23 cellular contexts compared by ENCODE assay signal in genomic region chr2:99700482-99701398, GRCh38.
A peak's percentile ranks its signal among the peaks of the same experiment; 100 is the strongest.
DNase-seq lines count a peak whose midpoint lies in the region; ATAC-seq and TF ChIP-seq lines count a peak whose summit lies in the region.
"Had no signal": no experiment of that assay in that cellular context is flagged by ENCODE, and none has a peak within 500 bp of the region (broad histone marks: within the 10 kb centered on the region; RNA-seq: fewer than 3 reads in every experiment).

No MANE protein-coding gene starts in this region.

- TF ChIP-seq CTCF in CD14-positive monocyte (IDR thresholded peaks at IDR 0.05) (no peak), endodermal cell (conservative IDR thresholded peaks at IDR 0.05) (no peak)

- peak overlapping the region in 5 of 7 donors; percentile 64 to 70 (median 68) for H3K27ac Mint-ChIP-seq in CD14-positive monocyte
- peak overlapping the region; percentile 47 for H3K27ac Mint-ChIP-seq in T-helper 17 cell
- H3K27ac Mint-ChIP-seq in endodermal cell: no peak overlapping the region
- H3K27ac Mint-ChIP-seq: activated CD4-positive, alpha-beta T cell treated with anti-CD3 and anti-CD28 coated beads for 36 hours; activated CD8-positive, alpha-beta T cell treated with anti-CD3 and anti-CD28 coated beads, Interleukin-2, amount 10 ng/mL, durations not matched to agents 7 days and 5 days; activated naive CD8-positive, alpha-beta T cell treated with anti-CD3 and anti-CD28 coated beads, Interleukin-2, amount 10 ng/mL, durations not matched to agents 7 days and 5 days; dendritic cell treated with granulocyte-macrophage colony-stimulating factor and Interleukin-4, amounts not matched to agents 40 ng/mL and 50 ng/mL, for 4 days had no signal

- H2AFZ ChIP-seq in trophoblast cell (ENCODE audit: insufficient read depth, low read length, poor library complexity): no peak overlapping the region

- no peak overlapping the region for H4K12ac ChIP-seq in trophoblast cell (ENCODE audit: low read depth, low read length)

- H3K79me2 ChIP-seq in trophoblast cell (ENCODE audit: control insufficient read depth, insufficient read depth, low read length, poor library complexity): no peaks in the 10 kb centered on the region

- no peak overlapping the region for H2BK5ac ChIP-seq in trophoblast cell (ENCODE audit: low read depth, low read length, poor library complexity)

- H2BK120ac ChIP-seq in trophoblast cell (ENCODE audit: insufficient read depth, low read length, poor library complexity): no peak overlapping the region

- peak overlapping the region; percentile 16 for H3K14ac ChIP-seq in trophoblast cell (ENCODE audit: low read length)

- H3K9me3 Mint-ChIP-seq in CD14-positive monocyte (peaks cover 0 to 3% (median 0%) of the 10 kb centered on the region in 7 donors), endodermal cell (no peaks in the 10 kb centered on the region)
- H3K9me3 Mint-ChIP-seq: activated naive CD8-positive, alpha-beta T cell treated with anti-CD3 and anti-CD28 coated beads, Interleukin-2, amount 10 ng/mL, durations not matched to agents 7 days and 5 days; dendritic cell treated with granulocyte-macrophage colony-stimulating factor and Interleukin-4, amounts not matched to agents 40 ng/mL and 50 ng/mL, for 4 days had no signal

- no peak for ATAC-seq in T-helper 17 cell
- ATAC-seq: activated CD4-positive, alpha-beta T cell treated with anti-CD3 and anti-CD28 coated beads for 36 hours; activated CD8-positive, alpha-beta T cell treated with anti-CD3 and anti-CD28 coated beads, Interleukin-2, amount 10 ng/mL, durations not matched to agents 7 days and 5 days had no signal

- H3K9me3 ChIP-seq in T-helper 17 cell (ENCODE audit: control insufficient read depth, low read length, poor library complexity, severe bottlenecking): no peaks in the 10 kb centered on the region
- H3K9me3 ChIP-seq in trophoblast cell (ENCODE audit: insufficient read depth, low read depth, low read length): peaks cover 2% of the 10 kb centered on the region
- H3K9me3 ChIP-seq in endodermal cell (ENCODE audit: control insufficient read depth, low read length): no peaks in the 10 kb centered on the region
- H3K9me3 ChIP-seq: ascending aorta, stomach, tibial nerve had no signal

- peaks cover 3 to 8% of the 10 kb centered on the region in 2 experiments for H3K4me1 ChIP-seq in trophoblast cell (ENCODE audit: control insufficient read depth in 1 of 2, insufficient read depth in 2 of 2, low read length in 2 of 2)
- H3K4me1 ChIP-seq in endodermal cell (ENCODE audit: control insufficient read depth, insufficient read depth, low read length): no peaks in the 10 kb centered on the region
- H3K4me1 ChIP-seq: stomach had no signal

- no peak for DNase-seq in CD14-positive monocyte (ENCODE audit: low spot score)
- no peak for DNase-seq in T-helper 17 cell
- peak; percentile 13 for DNase-seq in globus pallidus (ENCODE audit: low spot score)
- DNase-seq in trophoblast cell: no peak
- no peak for DNase-seq in HK-2 (ENCODE audit: unreplicated experiment)
- no peak for DNase-seq in endodermal cell
- DNase-seq in DMS79 (lab: John Stamatoyannopoulos, UW): no peak
- DNase-seq: activated CD4-positive, alpha-beta T cell treated with anti-CD3 and anti-CD28 coated beads for 36 hours; activated CD8-positive, alpha-beta T cell treated with anti-CD3 and anti-CD28 coated beads, Interleukin-2, amount 10 ng/mL, durations not matched to agents 7 days and 5 days; activated naive CD8-positive, alpha-beta T cell treated with anti-CD3 and anti-CD28 coated beads, Interleukin-2, amount 10 ng/mL, durations not matched to agents 7 days and 5 days; C1 segment of cervical spinal cord; caudate nucleus; DMS79 treated with DMSO at 0.1 percent for 48 hours; Kasumi-1; kidney; RPMI8226; stimulated activated CD8-positive, alpha-beta memory T cell treated with anti-CD3 and anti-CD28 coated beads, Interleukin-4, amount 100 ng/mL, for 48 hours; stomach had no signal

- no peak overlapping the region for H3K4ac ChIP-seq in trophoblast cell (ENCODE audit: low read depth, low read length)

- no CpG with 5 or more reads among the region's 14 CpGs for WGBS in trophoblast cell (ENCODE audit: extremely low coverage, insufficient coverage, insufficient read length)
- WGBS in endodermal cell (ENCODE audit: insufficient coverage in 1 of 2, insufficient read length in 1 of 2), 2 experiments: 93% methylated on average over 10 to 14 of the region's 14 CpGs

- intact Hi-C loops in CD14-positive monocyte (cut with micrococcal nuclease): no loop called here

- no peak overlapping the region for H3K27ac ChIP-seq in trophoblast cell (ENCODE audit: low read depth, low read length)
- no peak overlapping the region for H3K27ac ChIP-seq in endodermal cell (ENCODE audit: low read depth, low read length)
- H3K27ac ChIP-seq: ascending aorta, HL-60, stomach, tibial nerve had no signal

- H3K36me3 Mint-ChIP-seq in CD14-positive monocyte (peaks cover 6% of the 10 kb centered on the region in 2 donors), T-helper 17 cell (ENCODE audit: low read depth) (no peaks in the 10 kb centered on the region), endodermal cell (ENCODE audit: low read depth) (no peaks in the 10 kb centered on the region)
- H3K36me3 Mint-ChIP-seq: activated naive CD8-positive, alpha-beta T cell treated with anti-CD3 and anti-CD28 coated beads, Interleukin-2, amount 10 ng/mL, durations not matched to agents 7 days and 5 days had no signal

- peak overlapping the region; percentile 33 for H2BK12ac ChIP-seq in trophoblast cell (ENCODE audit: low read length)

- H4K8ac ChIP-seq in trophoblast cell (ENCODE audit: low read depth, low read length): no peak overlapping the region

- H3K18ac ChIP-seq in trophoblast cell (ENCODE audit: low read length): no peak overlapping the region

- no peak overlapping the region for H3K4me3 ChIP-seq in trophoblast cell (ENCODE audit: low read depth, low read length)
- H3K4me3 ChIP-seq in endodermal cell (ENCODE audit: low read length): no peak overlapping the region
- H3K4me3 ChIP-seq: ascending aorta, lung, stomach, tibial nerve had no signal

- H4K91ac ChIP-seq in trophoblast cell (ENCODE audit: low read depth, low read length): no peak overlapping the region

- H3K9ac ChIP-seq in trophoblast cell (ENCODE audit: low read length) (no peak overlapping the region), endodermal cell (ENCODE audit: extremely low read depth, low read length, poor library complexity, severe bottlenecking) (no peak overlapping the region)

- peak overlapping the region; percentile 41 to 46 for H3K4me3 Mint-ChIP-seq in CD14-positive monocyte
- H3K4me3 Mint-ChIP-seq in T-helper 17 cell: no peak overlapping the region
- no peak overlapping the region for H3K4me3 Mint-ChIP-seq in endodermal cell
- H3K4me3 Mint-ChIP-seq: activated CD4-positive, alpha-beta T cell treated with anti-CD3 and anti-CD28 coated beads for 36 hours; activated CD8-positive, alpha-beta T cell treated with anti-CD3 and anti-CD28 coated beads, Interleukin-2, amount 10 ng/mL, durations not matched to agents 7 days and 5 days; activated naive CD8-positive, alpha-beta T cell treated with anti-CD3 and anti-CD28 coated beads, Interleukin-2, amount 10 ng/mL, durations not matched to agents 7 days and 5 days; dendritic cell treated with granulocyte-macrophage colony-stimulating factor and Interleukin-4, amounts not matched to agents 40 ng/mL and 50 ng/mL, for 4 days had no signal

- no peak overlapping the region for H2AK5ac ChIP-seq in trophoblast cell (ENCODE audit: low read length)

- H3K4me1 Mint-ChIP-seq in CD14-positive monocyte (peaks cover 15% of the 10 kb centered on the region), T-helper 17 cell (peaks cover 2% of the 10 kb centered on the region), endodermal cell (peaks cover 3% of the 10 kb centered on the region)
- H3K4me1 Mint-ChIP-seq: activated CD4-positive, alpha-beta T cell treated with anti-CD3 and anti-CD28 coated beads for 36 hours; activated naive CD8-positive, alpha-beta T cell treated with anti-CD3 and anti-CD28 coated beads, Interleukin-2, amount 10 ng/mL, durations not matched to agents 7 days and 5 days had no signal

- no peak overlapping the region for H3K4me2 ChIP-seq in trophoblast cell (ENCODE audit: low read length)

- H3K23ac ChIP-seq in trophoblast cell (ENCODE audit: low read length): no peak overlapping the region

- peaks cover 2% of the 10 kb centered on the region for H3K79me1 ChIP-seq in trophoblast cell (ENCODE audit: low read length)

- H3K36me3 ChIP-seq in trophoblast cell (ENCODE audit: control insufficient read depth in 1 of 2, insufficient read depth in 2 of 2, low read length in 2 of 2): no peaks in the 10 kb centered on the region
- H3K36me3 ChIP-seq in endodermal cell (ENCODE audit: control insufficient read depth, insufficient read depth, low read length): no peaks in the 10 kb centered on the region
- H3K36me3 ChIP-seq: ascending aorta, stomach, tibial nerve had no signal

- H3K27me3 Mint-ChIP-seq in CD14-positive monocyte (ENCODE audit: low read depth in 3 of 3) (no peaks in the 10 kb centered on the region), T-helper 17 cell (peaks cover 4% of the 10 kb centered on the region), endodermal cell (ENCODE audit: insufficient read depth) (peaks cover 4% of the 10 kb centered on the region)
- H3K27me3 Mint-ChIP-seq: activated CD4-positive, alpha-beta T cell treated with anti-CD3 and anti-CD28 coated beads for 36 hours; dendritic cell treated with granulocyte-macrophage colony-stimulating factor and Interleukin-4, amounts not matched to agents 40 ng/mL and 50 ng/mL, for 4 days had no signal

- H3K27me3 ChIP-seq in trophoblast cell (ENCODE audit: insufficient read depth, low read length): no peaks in the 10 kb centered on the region
- H3K27me3 ChIP-seq in endodermal cell (ENCODE audit: control insufficient read depth, insufficient read depth, low read length, poor library complexity, severe bottlenecking): no peaks in the 10 kb centered on the region
- H3K27me3 ChIP-seq: ascending aorta, stomach, tibial nerve had no signal

Comparison
In these comparisons a context has a peak if more than half of its experiments do, and no peak if none do; other contexts are left out.
1. H3K4me3 Mint-ChIP-seq: peak in CD14-positive monocyte (2 of 2); none in T-helper 17 cell (single experiment) and endodermal cell (single experiment).